Comparison of ENCODE assay signal across 10 cellular contexts in the genomic region with DNA sequence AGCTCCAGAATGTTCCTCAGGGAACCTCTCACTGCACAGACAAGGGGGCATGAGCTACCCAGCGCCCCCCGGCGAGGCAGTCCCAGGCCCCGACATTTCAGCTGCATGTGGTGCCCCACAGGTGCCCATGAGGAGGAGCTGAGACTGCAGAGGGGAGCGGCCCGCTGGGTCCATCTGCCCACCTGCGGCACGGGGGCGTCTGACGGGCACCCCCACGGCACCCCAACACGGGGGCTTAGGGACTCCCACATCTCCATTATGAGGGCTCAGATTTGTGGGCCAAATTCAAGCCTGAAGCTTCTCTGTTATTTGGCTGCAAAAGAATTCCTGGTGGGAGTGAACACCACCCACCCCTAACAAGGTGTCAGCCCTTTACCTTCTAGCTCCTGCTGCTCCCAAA.
DNase-seq lines count a peak whose midpoint lies in the region; ATAC-seq and TF ChIP-seq lines count a peak whose summit lies in the region.
"Had no signal": no experiment of that assay in that cellular context is flagged by ENCODE, and none has a peak within 500 bp of the region (broad histone marks: within the 10 kb centered on the region; RNA-seq: fewer than 3 reads in every experiment).

No MANE protein-coding gene starts in this region.

- H3K4me3 Mint-ChIP-seq in activated T-cell treated with anti-CD3 and anti-CD28 coated beads, Interleukin-2, amount 50 U/mL, for 4 hours = peak overlapping the region; percentile 13
- H3K4me3 Mint-ChIP-seq in dendritic cell treated with granulocyte-macrophage colony-stimulating factor and Interleukin-4, amounts not matched to agents 40 ng/mL and 50 ng/mL, for 4 days = peak overlapping the region; percentile 34

- peaks cover 1% of the 10 kb centered on the region for H3K9me3 ChIP-seq in skeletal muscle satellite cell (replicated peaks; ENCODE audit: low read length)

- H4K20me1 ChIP-seq in KMS-11 (ENCODE audit: insufficient read depth) = no peaks in the 10 kb centered on the region

- no peak for DNase-seq in activated T-cell treated with anti-CD3 and anti-CD28 coated beads, Interleukin-2, amount 50 U/mL, for 4 hours
- DNase-seq in activated T-cell treated with anti-CD3 and anti-CD28 coated beads, Interleukin-2, amount 50 U/mL, for 48 hours = no peak
- no peak for DNase-seq in stimulated activated CD8-positive, alpha-beta memory T cell treated with anti-CD3 and anti-CD28 coated beads, Interleukin-4, amount 100 ng/mL, for 48 hours
- no peak for DNase-seq in iPS-NIHi7 (ENCODE audit: extremely low spot score)
- DNase-seq: activated effector memory CD4-positive, alpha-beta T cell treated with anti-CD3 and anti-CD28 coated beads, Interleukin-2, amount 50 U/mL, for 16 hours had no signal

- intact Hi-C loops in dendritic cell treated with granulocyte-macrophage colony-stimulating factor and Interleukin-4, amounts not matched to agents 40 ng/mL and 50 ng/mL, for 4 days (cut with micrococcal nuclease) = loop anchor here (5.0 kb wide), 2 partner anchors 238 to 408 kb away; partner anchors contain the start of gene TLE3

- H3K27me3 ChIP-seq in KMS-11 (ENCODE audit: insufficient read depth, low read depth) (no peaks in the 10 kb centered on the region), skeletal muscle satellite cell (ENCODE audit: control insufficient read depth, insufficient read depth, low read length) (peaks cover 9% of the 10 kb centered on the region)

- H3K27ac Mint-ChIP-seq in dendritic cell treated with granulocyte-macrophage colony-stimulating factor and Interleukin-4, amounts not matched to agents 40 ng/mL and 50 ng/mL, for 4 days = peak overlapping the region; percentile 95

- H3K4me1 ChIP-seq in KMS-11 (ENCODE audit: low read depth, poor library complexity, severe bottlenecking) (peaks cover 82% of the 10 kb centered on the region), skeletal muscle satellite cell (ENCODE audit: control insufficient read depth, insufficient read depth, low read length) (peaks cover 60% of the 10 kb centered on the region)

- H3K27ac ChIP-seq in KMS-11 = peak overlapping the region; percentile 95
- H3K27ac ChIP-seq: VCaP had no signal

- no peaks in the 10 kb centered on the region for H3K36me3 ChIP-seq in KMS-11 (ENCODE audit: insufficient read depth)
- H3K36me3 ChIP-seq in skeletal muscle satellite cell (ENCODE audit: insufficient read depth, low read length) = no peaks in the 10 kb centered on the region

- ATAC-seq in activated T-cell treated with anti-CD3 and anti-CD28 coated beads, Interleukin-2, amount 50 U/mL, for 4 hours = no peak
- ATAC-seq in HG02870 (IDR thresholded peaks at IDR 0.05; ENCODE audit: unreplicated experiment) = no peak

- peaks cover 63% of the 10 kb centered on the region for H3K4me1 Mint-ChIP-seq in activated T-cell treated with anti-CD3 and anti-CD28 coated beads, Interleukin-2, amount 50 U/mL, for 4 hours (ENCODE audit: low read depth)
- peaks cover 91% of the 10 kb centered on the region for H3K4me1 Mint-ChIP-seq in dendritic cell treated with granulocyte-macrophage colony-stimulating factor and Interleukin-4, amounts not matched to agents 40 ng/mL and 50 ng/mL, for 4 days (ENCODE audit: low read depth)

- H3K9ac ChIP-seq in KMS-11 (peak overlapping the region; percentile 69), skeletal muscle satellite cell (ENCODE audit: low read depth, low read length) (no peak overlapping the region)

- peak overlapping the region; percentile 53; the same call in 1 of the 2 replicates for H2AFZ ChIP-seq in KMS-11 (ENCODE audit: low read depth)

- H3K4me3 ChIP-seq in KMS-11 (IDR thresholded peaks at IDR 0.05; ENCODE audit: insufficient read depth, low read depth, low read length) (no peak overlapping the region), skeletal muscle satellite cell (ENCODE audit: low read length) (no peak overlapping the region)

- peaks cover 6% of the 10 kb centered on the region for H3K9me3 Mint-ChIP-seq in activated T-cell treated with anti-CD3 and anti-CD28 coated beads, Interleukin-2, amount 50 U/mL, for 4 hours
- peaks cover 2% of the 10 kb centered on the region for H3K9me3 Mint-ChIP-seq in dendritic cell treated with granulocyte-macrophage colony-stimulating factor and Interleukin-4, amounts not matched to agents 40 ng/mL and 50 ng/mL, for 4 days

- H3K27me3 Mint-ChIP-seq in activated T-cell treated with anti-CD3 and anti-CD28 coated beads, Interleukin-2, amount 50 U/mL, for 4 hours (ENCODE audit: low read depth) = no peaks in the 10 kb centered on the region
- H3K27me3 Mint-ChIP-seq in dendritic cell treated with granulocyte-macrophage colony-stimulating factor and Interleukin-4, amounts not matched to agents 40 ng/mL and 50 ng/mL, for 4 days = peaks cover 26% of the 10 kb centered on the region

- no peak for TF ChIP-seq CTCF in KMS-11 (conservative IDR thresholded peaks at IDR 0.05; ENCODE audit: low read depth, low read length)

- H3K4me2 ChIP-seq in KMS-11 = peak overlapping the region; percentile 91
- H3K4me2 ChIP-seq in skeletal muscle satellite cell (ENCODE audit: low read length) = peak overlapping the region; percentile 53

- no peaks in the 10 kb centered on the region for H3K36me3 Mint-ChIP-seq in activated T-cell treated with anti-CD3 and anti-CD28 coated beads, Interleukin-2, amount 50 U/mL, for 4 hours (ENCODE audit: insufficient read depth)
- peaks cover 1% of the 10 kb centered on the region for H3K36me3 Mint-ChIP-seq in dendritic cell treated with granulocyte-macrophage colony-stimulating factor and Interleukin-4, amounts not matched to agents 40 ng/mL and 50 ng/mL, for 4 days (ENCODE audit: low read depth)

- no peaks in the 10 kb centered on the region for H3K79me2 ChIP-seq in KMS-11 (ENCODE audit: insufficient read depth, low read depth)
